8 cellular contexts compared by ENCODE assay signal in the genomic region with DNA sequence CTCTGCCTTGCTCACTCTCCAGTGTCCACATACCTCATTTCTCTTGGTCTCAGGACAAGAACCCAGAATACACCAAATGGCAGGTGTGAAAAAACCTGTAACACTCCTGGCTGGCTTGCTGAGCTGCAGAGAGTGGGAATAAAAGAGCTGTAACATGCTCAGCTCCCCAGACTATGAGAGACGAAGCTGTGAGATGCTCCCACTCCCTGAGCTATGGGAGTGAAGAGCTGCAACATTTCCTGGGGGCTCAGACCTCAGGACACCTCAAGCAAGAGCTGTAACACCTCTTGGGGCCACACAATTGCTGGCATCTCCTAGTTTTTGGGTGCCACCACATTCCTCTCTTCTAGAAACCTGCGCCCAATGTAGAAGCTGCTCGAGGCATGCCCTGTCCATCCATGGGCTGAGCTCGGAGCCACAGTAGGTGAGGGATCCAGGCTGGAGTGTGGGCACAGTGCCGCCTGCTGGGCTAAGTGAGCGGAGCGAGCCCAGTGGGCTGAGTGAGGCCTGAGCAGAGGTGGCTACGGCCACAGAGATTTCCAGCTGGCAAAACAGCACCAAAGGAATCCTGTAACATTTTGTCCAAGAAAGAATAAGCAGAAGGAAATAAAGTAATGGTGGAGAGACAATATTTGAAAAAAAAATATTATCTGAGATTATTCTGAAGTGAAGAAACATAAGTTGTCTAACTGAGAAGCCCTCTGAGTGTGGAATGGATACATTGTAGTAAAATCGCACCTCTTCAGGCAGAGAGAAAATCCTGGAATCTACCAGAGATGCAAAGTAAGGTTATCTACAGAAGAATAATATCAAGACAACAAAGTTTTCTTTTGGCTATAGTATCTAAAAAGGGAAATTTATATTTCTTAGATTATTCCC.
DNase-seq lines count a peak whose midpoint lies in the region; ATAC-seq, FAIRE-seq and TF ChIP-seq lines count a peak whose summit lies in the region.

No MANE protein-coding gene starts in this region.

- H3F3A ChIP-seq in neural progenitor cell (ENCODE audit: low read depth) = no peaks in the 10 kb centered on the region

- DNase-seq in Right ventricle myocardium inferior (ENCODE audit: missing footprints) (peak; percentile 43), right atrium auricular region (ENCODE audit: low spot score) (no peak), HT-29 (ENCODE audit: low spot score) (peak; percentile 67), bronchial epithelial cell (ENCODE audit: low read depth) (no peak), neural progenitor cell (ENCODE audit: low spot score) (peak; percentile 68), NCI-H1092 treated with DMSO at 0.1 percent for 48 hours (lab: John Stamatoyannopoulos, UW) (no peak), medulla oblongata (ENCODE audit: extremely low spot score) (no peak), NCI-H187 (lab: John Stamatoyannopoulos, UW) (no peak)

- H3K4me1 Mint-ChIP-seq in neural progenitor cell = no peaks in the 10 kb centered on the region

- no peaks in the 10 kb centered on the region for H3K79me2 ChIP-seq in neural progenitor cell (ENCODE audit: low read depth)

- H3K27ac ChIP-seq in right atrium auricular region (no peak overlapping the region), neural progenitor cell (no peak overlapping the region)

- peak; percentile 54 for ATAC-seq in Right ventricle myocardium inferior

- no peak overlapping the region for H3K4me2 ChIP-seq in neural progenitor cell

- no peak overlapping the region for H3K9ac ChIP-seq in neural progenitor cell

- no peaks in the 10 kb centered on the region for H3K36me3 Mint-ChIP-seq in neural progenitor cell

- no peak for FAIRE-seq in bronchial epithelial cell (lab: Jason Lieb, UNC)

- no peaks in the 10 kb centered on the region for H3K9me3 Mint-ChIP-seq in neural progenitor cell

- no peak overlapping the region for H3K4me3 ChIP-seq in right atrium auricular region
- H3K4me3 ChIP-seq in bronchial epithelial cell (ENCODE audit: low read depth, low read length) = no peak overlapping the region
- no peak overlapping the region for H3K4me3 ChIP-seq in neural progenitor cell

- H3K27me3 ChIP-seq in right atrium auricular region (no peaks in the 10 kb centered on the region), bronchial epithelial cell (ENCODE audit: control insufficient read depth, insufficient read depth, low read length) (no peaks in the 10 kb centered on the region), neural progenitor cell (no peaks in the 10 kb centered on the region)

- H3K36me3 ChIP-seq in right atrium auricular region (no peaks in the 10 kb centered on the region), bronchial epithelial cell (ENCODE audit: control insufficient read depth, insufficient read depth, low read length) (no peaks in the 10 kb centered on the region), neural progenitor cell (no peaks in the 10 kb centered on the region)

- no peaks in the 10 kb centered on the region for H3K4me1 ChIP-seq in right atrium auricular region
- H3K4me1 ChIP-seq in neural progenitor cell = no peaks in the 10 kb centered on the region

- H3K9me3 ChIP-seq in right atrium auricular region (no peaks in the 10 kb centered on the region), neural progenitor cell (ENCODE audit: low read depth) (no peaks in the 10 kb centered on the region)

- intact Hi-C loops in Right ventricle myocardium inferior (cut with DNase I) = no loop called here

- no peak overlapping the region for H3K27ac Mint-ChIP-seq in neural progenitor cell

- peak overlapping the region; percentile 71 for H2AFZ ChIP-seq in neural progenitor cell (replicated peaks)

- peak in 1 of 2 donors; percentile 54 for TF ChIP-seq CTCF in right atrium auricular region (IDR thresholded peaks at IDR 0.05)
- TF ChIP-seq CTCF in bronchial epithelial cell (IDR thresholded peaks at IDR 0.05; ENCODE audit: insufficient read depth, low read length, severe bottlenecking) = peak; percentile 36
- TF ChIP-seq CTCF in neural progenitor cell (IDR thresholded peaks at IDR 0.05) = peak; percentile 73

- no peak overlapping the region for H3K4me3 Mint-ChIP-seq in neural progenitor cell

- H3K27me3 Mint-ChIP-seq in neural progenitor cell (ENCODE audit: insufficient read depth, low read depth) = no peaks in the 10 kb centered on the region

- no peaks in the 10 kb centered on the region for H4K20me1 ChIP-seq in neural progenitor cell (ENCODE audit: low read depth)

Comparison
In these comparisons a context has a peak if more than half of its experiments do, and no peak if none do; other contexts are left out.
1. DNase-seq: peak in Right ventricle myocardium inferior (single experiment), HT-29 (single experiment) and neural progenitor cell (single experiment); none in right atrium auricular region (single experiment), bronchial epithelial cell (single experiment), NCI-H1092 treated with DMSO at 0.1 percent for 48 hours (single experiment), medulla oblongata (single experiment) and NCI-H187 (0 of 2).